ENCODE assay signal across 16 cellular contexts in genomic region chr13:106523566-106523965, GRCh38. TPM values are rescaled to one million over a fixed set of nuclear protein-coding genes. Genes with fewer than 3 reads are reported as not detected.
DNase-seq lines count a peak whose midpoint lies in the region; ATAC-seq, FAIRE-seq and TF ChIP-seq lines count a peak whose summit lies in the region.
"Had no signal": no experiment of that assay in that cellular context is flagged by ENCODE, and none has a peak within 500 bp of the region (broad histone marks: within the 10 kb centered on the region; RNA-seq: fewer than 3 reads in every experiment).

No MANE protein-coding gene starts in this region.

- no peak for ATAC-seq in GM21825 (IDR thresholded peaks at IDR 0.05; ENCODE audit: unreplicated experiment)
- no peak for ATAC-seq in naive thymus-derived CD4-positive, alpha-beta T cell
- ATAC-seq: GM12878 had no signal

- no TSS peak for BruUV-seq in endothelial cell of umbilical vein (replicated peaks; lab: Mats Ljungman, UMichigan)

- no peak overlapping the region for H3K4me3 Mint-ChIP-seq in neural progenitor cell
- no peak overlapping the region for H3K4me3 Mint-ChIP-seq in naive thymus-derived CD4-positive, alpha-beta T cell
- H3K4me3 Mint-ChIP-seq: B cell had no signal

- H4K20me1 ChIP-seq in endothelial cell of umbilical vein (replicated peaks; ENCODE audit: control insufficient read depth, extremely low read depth, insufficient read depth, low read length): peaks cover 2% of the 10 kb centered on the region
- peaks cover 100% of the 10 kb centered on the region for H4K20me1 ChIP-seq in neural progenitor cell (ENCODE audit: low read depth)

- POLR2A ChIA-PET in endothelial cell of umbilical vein (lab: Charles Lee): interaction anchor here (0.7 kb wide), 1 partner anchor 12 kb away, joined by 3 read pairs; the partner anchor contains the start of gene EFNB2
- POLR2A ChIA-PET in naive thymus-derived CD4-positive, alpha-beta T cell (lab: Charles Lee): no interaction called here

- dilution Hi-C loops in endothelial cell of umbilical vein (cut with MboI; ENCODE audit: extremely low pct_ligation_motif_present, low sequenced_read_pairs): no loop called here

- no peak overlapping the region for H3K27ac Mint-ChIP-seq in neural progenitor cell
- no peak overlapping the region for H3K27ac Mint-ChIP-seq in naive thymus-derived CD4-positive, alpha-beta T cell
- H3K27ac Mint-ChIP-seq: B cell had no signal

- no peaks in the 10 kb centered on the region for H3K9me3 ChIP-seq in endothelial cell of umbilical vein (replicated peaks; ENCODE audit: control insufficient read depth, insufficient read depth, low read length)
- H3K9me3 ChIP-seq in neural progenitor cell (ENCODE audit: low read depth): no peaks in the 10 kb centered on the region
- H3K9me3 ChIP-seq in naive thymus-derived CD4-positive, alpha-beta T cell (ENCODE audit: control insufficient read depth in 2 of 3, low read length in 3 of 3): no peaks in the 10 kb centered on the region

- H3K9me3 Mint-ChIP-seq in neural progenitor cell: peaks cover 5% of the 10 kb centered on the region
- H3K9me3 Mint-ChIP-seq in naive thymus-derived CD4-positive, alpha-beta T cell: peaks cover 0 to 3% (median 0%) of the 10 kb centered on the region in 11 donors

- no peak overlapping the region for H3K4me3 ChIP-seq in endothelial cell of umbilical vein (replicated peaks in 1 of 3; ENCODE audit: insufficient read depth in 1 of 3, low read depth in 1 of 3, low read length in 3 of 3)
- no peak overlapping the region for H3K4me3 ChIP-seq in neural progenitor cell
- H3K4me3 ChIP-seq in naive thymus-derived CD4-positive, alpha-beta T cell (ENCODE audit: low read length): no peak overlapping the region
- H3K4me3 ChIP-seq: GM12878 had no signal

- no peak overlapping the region for H3K4me2 ChIP-seq in endothelial cell of umbilical vein (ENCODE audit: insufficient read depth, low read length)
- peak overlapping the region; percentile 29 for H3K4me2 ChIP-seq in neural progenitor cell

- no peaks in the 10 kb centered on the region for H3K27me3 Mint-ChIP-seq in neural progenitor cell (ENCODE audit: insufficient read depth, low read depth)
- peaks cover 28 to 44% (median 33%) of the 10 kb centered on the region in 5 donors for H3K27me3 Mint-ChIP-seq in naive thymus-derived CD4-positive, alpha-beta T cell

- no peak for TF ChIP-seq CTCF in endothelial cell of umbilical vein (IDR thresholded peaks at IDR 0.05; ENCODE audit: extremely low read depth in 1 of 2, insufficient read depth in 1 of 2, low read depth in 1 of 2, low read length in 2 of 2)
- TF ChIP-seq CTCF in neural progenitor cell (IDR thresholded peaks at IDR 0.05): no peak

- no peaks in the 10 kb centered on the region for H3K9me1 ChIP-seq in endothelial cell of umbilical vein (replicated peaks; ENCODE audit: control insufficient read depth, extremely low read depth, insufficient read depth, low read length)

- CTCF ChIA-PET in endothelial cell of umbilical vein (lab: Charles Lee): interaction anchor here (1.0 to 1.5 kb wide), 2 partner anchors 13 to 361 kb away, joined by 3 to 5 read pairs; partner anchors contain the start of gene EFNB2
- CTCF ChIA-PET in naive thymus-derived CD4-positive, alpha-beta T cell (lab: Charles Lee): interaction anchor here (0.6 kb wide), 1 partner anchor 34 kb away, joined by 3 read pairs; no protein-coding TSS in a partner anchor

- H2AFZ ChIP-seq in endothelial cell of umbilical vein (ENCODE audit: low read depth, low read length) (no peak overlapping the region), neural progenitor cell (replicated peaks) (no peak overlapping the region)

- H3K36me3 Mint-ChIP-seq in neural progenitor cell: peaks cover 45% of the 10 kb centered on the region
- no peaks in the 10 kb centered on the region for H3K36me3 Mint-ChIP-seq in naive thymus-derived CD4-positive, alpha-beta T cell

- DNase-seq in EH (ENCODE audit: low read depth) (peak; percentile 33), NCI-H82 (lab: John Stamatoyannopoulos, UW) (peak; percentile 92), endothelial cell of umbilical vein (ENCODE audit: low read depth, low spot score) (peak; percentile 45), neural progenitor cell (ENCODE audit: low spot score) (no peak), GM19239 (ENCODE audit: insufficient read length, low spot score) (no peak), RPMI8226 (no peak)
- no peak for DNase-seq in naive thymus-derived CD4-positive, alpha-beta T cell
- DNase-seq: activated CD4-positive, alpha-beta T cell treated with anti-CD3 and anti-CD28 coated beads, Interleukin-2, amount 50 U/mL, for 4 hours; DND-41; effector CD4-positive, alpha-beta T cell; kidney; NCI-H526 treated with DMSO at 0.1 percent for 48 hours; stimulated activated CD4-positive, alpha-beta T cell treated with anti-CD3 and anti-CD28 coated beads, Interleukin-1b, Interleukin-23, amount 100 ng/mL, for 48 hours had no signal

- peaks cover 85% of the 10 kb centered on the region for H3K4me1 Mint-ChIP-seq in neural progenitor cell
- H3K4me1 Mint-ChIP-seq in naive thymus-derived CD4-positive, alpha-beta T cell: no peaks in the 10 kb centered on the region
- H3K4me1 Mint-ChIP-seq: B cell had no signal

- FAIRE-seq in endothelial cell of umbilical vein (lab: Jason Lieb, UNC) (no peak), GM19239 (lab: Jason Lieb, UNC) (no peak)
- FAIRE-seq: GM12878, kidney had no signal

- H3K9ac ChIP-seq in endothelial cell of umbilical vein (replicated peaks; ENCODE audit: extremely low read depth, insufficient read depth, low read length) (no peak overlapping the region), neural progenitor cell (no peak overlapping the region)

- H3K27me3 ChIP-seq in endothelial cell of umbilical vein (ENCODE audit: control insufficient read depth in 2 of 2, insufficient read depth in 2 of 2, low read length in 2 of 2): no peaks in the 10 kb centered on the region
- no peaks in the 10 kb centered on the region for H3K27me3 ChIP-seq in neural progenitor cell
- no peaks in the 10 kb centered on the region for H3K27me3 ChIP-seq in naive thymus-derived CD4-positive, alpha-beta T cell (ENCODE audit: control insufficient read depth in 2 of 2, insufficient read depth in 2 of 2, low read length in 2 of 2)

- no peak for TF ChIP-seq POLR2A in endothelial cell of umbilical vein (IDR thresholded peaks at IDR 0.05; ENCODE audit: low read depth, low read length)

- intact Hi-C loops in endothelial cell of umbilical vein (cut with micrococcal nuclease): no loop called here
- intact Hi-C loops in naive thymus-derived CD4-positive, alpha-beta T cell (cut with micrococcal nuclease): no loop called here

- H3K27ac ChIP-seq in endothelial cell of umbilical vein (ENCODE audit: insufficient read depth, low read depth, low read length) (no peak overlapping the region), neural progenitor cell (no peak overlapping the region)
- no peak overlapping the region for H3K27ac ChIP-seq in naive thymus-derived CD4-positive, alpha-beta T cell (ENCODE audit: low read depth, low read length)

- peaks cover 0 to 5% of the 10 kb centered on the region in 2 experiments for H3K36me3 ChIP-seq in endothelial cell of umbilical vein (ENCODE audit: control insufficient read depth in 2 of 2, extremely low read depth in 1 of 2, insufficient read depth in 2 of 2, low read length in 2 of 2)
- H3K36me3 ChIP-seq in neural progenitor cell: peaks cover 8% of the 10 kb centered on the region
- no peaks in the 10 kb centered on the region for H3K36me3 ChIP-seq in naive thymus-derived CD4-positive, alpha-beta T cell (ENCODE audit: control insufficient read depth in 2 of 3, insufficient read depth in 3 of 3, low read length in 3 of 3)

- peaks cover 31% of the 10 kb centered on the region for H3K79me2 ChIP-seq in endothelial cell of umbilical vein (ENCODE audit: control insufficient read depth, insufficient read depth, low read length)
- H3K79me2 ChIP-seq in neural progenitor cell (ENCODE audit: low read depth): peaks cover 100% of the 10 kb centered on the region

- H3K4me1 ChIP-seq in endothelial cell of umbilical vein (ENCODE audit: control insufficient read depth, extremely low read depth, insufficient read depth, low read length) (peaks cover 19% of the 10 kb centered on the region), neural progenitor cell (peaks cover 87% of the 10 kb centered on the region)
- no peaks in the 10 kb centered on the region for H3K4me1 ChIP-seq in naive thymus-derived CD4-positive, alpha-beta T cell (ENCODE audit: control insufficient read depth in 2 of 2, insufficient read depth in 2 of 2, low read length in 2 of 2)

- peaks cover 4% of the 10 kb centered on the region for H3F3A ChIP-seq in neural progenitor cell (ENCODE audit: low read depth)

TF ChIP-seq in endothelial cell of umbilical vein, 7 proteins besides CTCF, POLR2A, EP300 and RAD21 (continues in another document):
- no peak for TF ChIP-seq MYC (IDR thresholded peaks at IDR 0.05; ENCODE audit: low read depth, low read length)
- no peak for TF ChIP-seq JUN (IDR thresholded peaks at IDR 0.05; ENCODE audit: borderline replicate concordance, insufficient read depth, insufficient read length, low read depth)

RNA-seq across cellular contexts. Expression of gene EFNB2, which starts 11.9 kb away (rescaled TPM):
- total RNA-seq in endothelial cell of umbilical vein: 69.5 and 80.3 TPM in 2 replicates
- 42.0 and 50.4 TPM in 2 replicates for polyA plus RNA-seq in endothelial cell of umbilical vein
- 46.0 and 47.8 TPM in 2 replicates for polyA plus RNA-seq in endothelial cell of umbilical vein (2011; cell fraction: cytosol; rRNA removed)
- 125 and 151 TPM in 2 replicates for polyA plus RNA-seq in endothelial cell of umbilical vein (2011; cell fraction: nucleus; rRNA removed)
- polyA plus RNA-seq in endothelial cell of umbilical vein (2012): 26.2 and 34.6 TPM in 2 replicates
- polyA minus RNA-seq in endothelial cell of umbilical vein: 97.3 and 109 TPM in 2 replicates
- polyA minus RNA-seq in endothelial cell of umbilical vein (2011; cell fraction: cytosol; rRNA and poly(A)+ RNA removed): 0.51 TPM
- 147 and 153 TPM in 2 replicates for polyA minus RNA-seq in endothelial cell of umbilical vein (2011; cell fraction: nucleus; rRNA and poly(A)+ RNA removed)
- 88.7 and 101 TPM in 2 replicates for total RNA-seq in neural progenitor cell (ENCODE audit: low replicate concordance)
- total RNA-seq in naive thymus-derived CD4-positive, alpha-beta T cell: under 1 TPM in 4 of 5 experiments, not detected in 1; 0.07 to 0.22 (median 0.13) TPM
- under 1 TPM in 1 of 2 donors, not detected in 1; 0.08 TPM for polyA plus RNA-seq in naive thymus-derived CD4-positive, alpha-beta T cell

RNA-seq across cellular contexts. Expression of gene ARGLU1, which starts 44.4 kb away (rescaled TPM):
- total RNA-seq in endothelial cell of umbilical vein (95.7 and 111 TPM in 2 replicates), neural progenitor cell (ENCODE audit: low replicate concordance) (371 and 467 TPM in 2 replicates)
- 41.8 and 44.4 TPM in 2 replicates for polyA plus RNA-seq in endothelial cell of umbilical vein
- 20.6 and 30.6 TPM in 2 replicates for polyA plus RNA-seq in endothelial cell of umbilical vein (2011; cell fraction: cytosol; rRNA removed)
- 361 and 575 TPM in 2 replicates for polyA plus RNA-seq in endothelial cell of umbilical vein (2011; cell fraction: nucleus; rRNA removed)
- polyA plus RNA-seq in endothelial cell of umbilical vein (2012): 61.3 and 103 TPM in 2 replicates
- 30.9 and 31.1 TPM in 2 replicates for polyA minus RNA-seq in endothelial cell of umbilical vein
- polyA minus RNA-seq in endothelial cell of umbilical vein (2011; cell fraction: cytosol; rRNA and poly(A)+ RNA removed): 8.6 TPM
- polyA minus RNA-seq in endothelial cell of umbilical vein (2011; cell fraction: nucleus; rRNA and poly(A)+ RNA removed): 98.8 and 136 TPM in 2 replicates
- total RNA-seq in naive thymus-derived CD4-positive, alpha-beta T cell: 100 to 1,000 TPM in 4 of 5 experiments, 10 to 100 TPM in 1; 93.3 to 291 (median 160) TPM
- polyA plus RNA-seq in naive thymus-derived CD4-positive, alpha-beta T cell: 10 to 100 TPM; 36.1 to 41.6 TPM

Comparison
In these comparisons a context has a peak if more than half of its experiments do, and no peak if none do; other contexts are left out.
1. DNase-seq: peak in EH (single experiment), NCI-H82 (single experiment) and endothelial cell of umbilical vein (single experiment); none in neural progenitor cell (single experiment), GM19239 (single experiment), naive thymus-derived CD4-positive, alpha-beta T cell (0 of 9) and RPMI8226 (single experiment).
2. RNA of gene EFNB2, which starts 11.9 kb away (total RNA-seq): 88.7 to 101 TPM in neural progenitor cell and 69.5 to 80.3 TPM in endothelial cell of umbilical vein; 0.07 to 0.22 TPM in naive thymus-derived CD4-positive, alpha-beta T cell; every median in the first group is over 10 times any median in the second.